1 cellular context compared by ENCODE assay signal in the genomic region with DNA sequence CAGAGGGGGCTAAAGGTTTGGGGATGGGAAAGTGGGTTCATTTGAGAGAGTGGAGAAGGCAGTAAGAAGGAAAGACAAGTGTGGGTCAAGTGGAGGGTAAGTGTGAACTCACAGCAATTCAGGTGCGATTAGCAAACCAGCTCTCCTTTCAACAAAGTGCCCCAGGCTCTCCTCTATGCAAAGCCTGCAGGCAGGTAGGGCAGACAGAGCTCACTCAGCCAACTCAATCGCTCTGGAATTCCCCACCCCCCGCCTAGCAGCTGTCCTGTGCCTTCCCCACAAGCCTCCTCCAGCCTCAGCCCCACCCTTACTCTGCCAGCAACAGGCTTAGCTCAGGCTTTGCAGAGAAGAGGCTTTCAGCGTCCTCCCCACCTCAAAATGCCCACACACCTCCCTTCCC.
TF ChIP-seq lines count a peak whose summit lies in the region.

No MANE protein-coding gene starts in this region.

TF ChIP-seq in IMR-90, 13 proteins besides CTCF, POLR2A, EP300 and RAD21:
- no peak for TF ChIP-seq MAFK (IDR thresholded peaks at IDR 0.05; ENCODE audit: low read depth, low read length)
- TF ChIP-seq RCOR1 (IDR thresholded peaks at IDR 0.05; ENCODE audit: insufficient replicate concordance, low read length): no peak
- TF ChIP-seq NFE2L2 (IDR thresholded peaks at IDR 0.05; ENCODE audit: low read depth, low read length): no peak
- no peak for TF ChIP-seq CEBPB (IDR thresholded peaks at IDR 0.05; ENCODE audit: low read depth, low read length)
- TF ChIP-seq BHLHE40 (IDR thresholded peaks at IDR 0.05; ENCODE audit: low read depth, low read length): no peak
- TF ChIP-seq USF2 (IDR thresholded peaks at IDR 0.05; ENCODE audit: low read depth, low read length): no peak
- no peak for TF ChIP-seq CHD1 (IDR thresholded peaks at IDR 0.05; ENCODE audit: low read depth, low read length)
- no peak for TF ChIP-seq SMC3 (IDR thresholded peaks at IDR 0.05; ENCODE audit: low read depth, low read length)
- TF ChIP-seq MAZ (IDR thresholded peaks at IDR 0.05; ENCODE audit: borderline replicate concordance, low read depth, low read length): no peak
- TF ChIP-seq FOS (IDR thresholded peaks at IDR 0.05; ENCODE audit: low read depth, low read length): no peak
- no peak for TF ChIP-seq RFX5 (IDR thresholded peaks at IDR 0.05; ENCODE audit: low read depth, low read length)
